In genomic region chr3:81462921-81463320, GRCh38 we compare ENCODE assay signal across 16 cellular contexts.
"Had no signal": no experiment of that assay in that cellular context is flagged by ENCODE, and none has a peak within 500 bp of the region (broad histone marks: within the 10 kb centered on the region; RNA-seq: fewer than 3 reads in every experiment).

No MANE protein-coding gene starts in this region.

- H3K27ac Mint-ChIP-seq: activated T-helper 2 cell treated with anti-CD3 and anti-CD28 coated beads, Interferon-gamma antibody, Interleukin-2, Interleukin-4, amounts not matched to agents 10 μg/mL and 5 μg/mL and 100 μg/mL, durations not matched to agents 14 hours and 24 hours and 36 hours; endodermal cell; nephron; type B pancreatic cell had no signal

- H3K27me3 Mint-ChIP-seq: type B pancreatic cell had no signal

- ATAC-seq: activated CD4-positive, CD25-positive, alpha-beta regulatory T cell treated with anti-CD3 and anti-CD28 coated beads, Interleukin-2, amount 50 U/mL, for 24 hours; left cardiac atrium; psoas muscle; stimulated activated naive CD8-positive, alpha-beta T cell treated with anti-CD3 and anti-CD28 coated beads, Interleukin-15, Interleukin-2, amounts not matched to agents 100 U/mL and 50 U/mL, for 24 hours had no signal

- H3K4me1 Mint-ChIP-seq: nephron had no signal

- H3K4me3 Mint-ChIP-seq: endodermal cell, nephron, type B pancreatic cell had no signal

- H3K27me3 ChIP-seq: breast epithelium, sigmoid colon, suprapubic skin had no signal

- H3K4me3 ChIP-seq: breast epithelium, psoas muscle, sigmoid colon, suprapubic skin had no signal

- H3K9me3 ChIP-seq: breast epithelium, psoas muscle, sigmoid colon, suprapubic skin had no signal

- H3K27ac ChIP-seq: breast epithelium, psoas muscle, sigmoid colon, suprapubic skin had no signal

- H3K9me3 Mint-ChIP-seq: activated T-helper 2 cell treated with anti-CD3 and anti-CD28 coated beads, Interferon-gamma antibody, Interleukin-2, Interleukin-4, amounts not matched to agents 10 μg/mL and 5 μg/mL and 100 μg/mL, durations not matched to agents 14 hours and 24 hours and 36 hours; endodermal cell; nephron; type B pancreatic cell had no signal

- H3K4me1 ChIP-seq: breast epithelium, sigmoid colon, suprapubic skin had no signal

- H3K36me3 ChIP-seq: breast epithelium, sigmoid colon, suprapubic skin had no signal

- DNase-seq: activated naive CD4-positive, alpha-beta T cell treated with anti-CD3 and anti-CD28 coated beads, Interleukin-2, amount 50 U/mL, for 16 hours; amniotic stem cell; endodermal cell; erythroblast; left cardiac atrium; mammary epithelial cell; psoas muscle; sigmoid colon; stimulated activated CD4-positive, alpha-beta T cell treated with anti-CD3 and anti-CD28 coated beads, Interleukin-12 subunit alpha, Interleukin-12 subunit beta, amount 100 ng/mL, for 4 hours; stimulated activated naive CD8-positive, alpha-beta T cell treated with anti-CD3 and anti-CD28 coated beads, Interleukin-15, Interleukin-2, amounts not matched to agents 100 U/mL and 50 U/mL, for 24 hours had no signal

- H3K36me3 Mint-ChIP-seq: type B pancreatic cell had no signal
